Comparison of ENCODE assay signal across 9 cellular contexts in the genomic region with DNA sequence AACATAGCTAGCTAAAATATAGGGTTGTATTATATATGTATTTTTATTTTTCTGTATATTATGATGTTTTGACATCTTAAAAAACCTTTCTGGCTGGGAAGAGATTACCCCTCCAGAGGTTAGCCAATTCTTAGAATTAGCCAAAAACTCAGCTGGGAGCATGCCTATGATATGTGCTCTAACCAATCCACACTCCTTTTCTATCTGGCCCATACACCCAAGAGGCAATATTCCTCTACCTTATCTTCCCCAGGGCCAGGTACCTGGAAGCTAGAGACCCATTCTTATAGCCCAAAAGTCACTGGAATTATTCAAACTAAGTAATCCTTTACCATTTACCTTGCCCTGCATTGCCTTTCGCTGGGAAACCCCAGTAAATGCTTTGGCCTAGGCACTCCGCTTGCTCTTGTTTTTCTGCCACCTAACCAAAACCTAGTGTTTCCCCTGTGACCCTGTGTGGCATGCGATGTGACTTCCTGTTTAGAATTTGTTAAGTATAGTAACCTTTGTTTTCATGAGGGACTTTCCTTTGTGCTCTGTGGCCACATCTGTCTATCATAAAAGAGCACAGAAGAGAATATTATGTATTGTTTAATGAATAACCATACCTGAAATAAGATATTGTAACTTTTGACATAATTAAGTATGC. TPM values are rescaled to one million over a fixed set of nuclear protein-coding genes. Genes with fewer than 3 reads are reported as not detected.
DNase-seq lines count a peak whose midpoint lies in the region; ATAC-seq and TF ChIP-seq lines count a peak whose summit lies in the region.
"Had no signal": no experiment of that assay in that cellular context is flagged by ENCODE, and none has a peak within 500 bp of the region (broad histone marks: within the 10 kb centered on the region; RNA-seq: fewer than 3 reads in every experiment).

No MANE protein-coding gene starts in this region.

- DNase-seq in activated CD8-positive, alpha-beta memory T cell treated with anti-CD3 and anti-CD28 coated beads for 4 hours (ENCODE audit: low read depth in 2 of 2): peak; percentile 24 to 50
- peak; percentile 17 to 41 for DNase-seq in stimulated activated CD4-positive, alpha-beta T cell treated with anti-CD3 and anti-CD28 coated beads, Interleukin-2, amount 100 ng/mL, for 24 hours
- DNase-seq in SK-N-DZ (ENCODE audit: low spot score) (no peak), WERI-Rb-1 (no peak), hypothalamus (lab: John Stamatoyannopoulos, UW) (no peak)

- H3K9me3 ChIP-seq in WERI-Rb-1 (ENCODE audit: severe bottlenecking): no peaks in the 10 kb centered on the region

- peak; percentile 99 for ATAC-seq in GM19452 (IDR thresholded peaks at IDR 0.05; ENCODE audit: unreplicated experiment)
- ATAC-seq in HG03196 (IDR thresholded peaks at IDR 0.05; ENCODE audit: unreplicated experiment): peak; percentile 99
- ATAC-seq in SK-N-SH treated with all-trans-retinoic acid at 6 μM for 48 hours: no peak
- ATAC-seq: Panc1 had no signal

- no peak for TF ChIP-seq CTCF in WERI-Rb-1 (IDR thresholded peaks at IDR 0.05; ENCODE audit: low read depth, low read length)

- H3K4me3 ChIP-seq in WERI-Rb-1 (ENCODE audit: low read depth, low read length): no peak overlapping the region

- no peak overlapping the region for H3K27ac ChIP-seq in WERI-Rb-1

- H3K27me3 ChIP-seq in WERI-Rb-1 (ENCODE audit: insufficient read depth, low read depth, severe bottlenecking): no peaks in the 10 kb centered on the region

- no peaks in the 10 kb centered on the region for H3K36me3 ChIP-seq in WERI-Rb-1

TF ChIP-seq in SK-N-SH treated with all-trans-retinoic acid at 6 μM for 48 hours, 23 proteins besides CTCF, POLR2A, EP300 and RAD21:
- no peak for TF ChIP-seq PPARA (CRISPR knock-in tag; IDR thresholded peaks at IDR 0.05; ENCODE audit: borderline replicate concordance)
- no peak for TF ChIP-seq ISL1 (CRISPR knock-in tag; IDR thresholded peaks at IDR 0.05)
- no peak for TF ChIP-seq BACH2 (CRISPR knock-in tag; IDR thresholded peaks at IDR 0.05; ENCODE audit: borderline replicate concordance)
- TF ChIP-seq ZFP30 (CRISPR knock-in tag; IDR thresholded peaks at IDR 0.05): no peak
- TF ChIP-seq ESRRG (CRISPR knock-in tag; IDR thresholded peaks at IDR 0.05): no peak
- no peak for TF ChIP-seq ARNTL (CRISPR knock-in tag; IDR thresholded peaks at IDR 0.05; ENCODE audit: borderline replicate concordance, low read depth)
- no peak for TF ChIP-seq RARB (CRISPR knock-in tag; IDR thresholded peaks at IDR 0.05)
- TF ChIP-seq OSR1 (CRISPR knock-in tag; IDR thresholded peaks at IDR 0.05): no peak
- no peak for TF ChIP-seq SNAI2 (CRISPR knock-in tag; IDR thresholded peaks at IDR 0.05)
- no peak for TF ChIP-seq ZC3H10 (CRISPR knock-in tag; IDR thresholded peaks at IDR 0.05)
- no peak for TF ChIP-seq PATZ1 (CRISPR knock-in tag; IDR thresholded peaks at IDR 0.05; ENCODE audit: borderline replicate concordance)
- TF ChIP-seq CREB5 (CRISPR knock-in tag; IDR thresholded peaks at IDR 0.05; ENCODE audit: low read depth): no peak
- TF ChIP-seq TCF4 (CRISPR knock-in tag; IDR thresholded peaks at IDR 0.05; ENCODE audit: borderline replicate concordance): no peak
- TF ChIP-seq ZNF70 (CRISPR knock-in tag; IDR thresholded peaks at IDR 0.05): no peak
- TF ChIP-seq POU6F1 (CRISPR knock-in tag; IDR thresholded peaks at IDR 0.05; ENCODE audit: borderline replicate concordance, low read depth): no peak
- TF ChIP-seq TSHZ2 (CRISPR knock-in tag; IDR thresholded peaks at IDR 0.05): no peak

RNA-seq across cellular contexts. Expression of gene CSNK1G3, which starts 37.4 kb away (rescaled TPM):
- polyA plus RNA-seq in SK-N-DZ (2014; cell fraction: cytosol; rRNA removed): 32.1 and 40.8 TPM in 2 replicates
- polyA plus RNA-seq in SK-N-DZ (2014; cell fraction: nucleus; rRNA removed): 26.0 and 30.0 TPM in 2 replicates

Comparison
In these comparisons a context has a peak if more than half of its experiments do, and no peak if none do; other contexts are left out.
1. DNase-seq: peak in activated CD8-positive, alpha-beta memory T cell treated with anti-CD3 and anti-CD28 coated beads for 4 hours (2 of 2) and stimulated activated CD4-positive, alpha-beta T cell treated with anti-CD3 and anti-CD28 coated beads, Interleukin-2, amount 100 ng/mL, for 24 hours (2 of 2); none in SK-N-DZ (single experiment), WERI-Rb-1 (single experiment) and hypothalamus (0 of 51).